In the genomic region with DNA sequence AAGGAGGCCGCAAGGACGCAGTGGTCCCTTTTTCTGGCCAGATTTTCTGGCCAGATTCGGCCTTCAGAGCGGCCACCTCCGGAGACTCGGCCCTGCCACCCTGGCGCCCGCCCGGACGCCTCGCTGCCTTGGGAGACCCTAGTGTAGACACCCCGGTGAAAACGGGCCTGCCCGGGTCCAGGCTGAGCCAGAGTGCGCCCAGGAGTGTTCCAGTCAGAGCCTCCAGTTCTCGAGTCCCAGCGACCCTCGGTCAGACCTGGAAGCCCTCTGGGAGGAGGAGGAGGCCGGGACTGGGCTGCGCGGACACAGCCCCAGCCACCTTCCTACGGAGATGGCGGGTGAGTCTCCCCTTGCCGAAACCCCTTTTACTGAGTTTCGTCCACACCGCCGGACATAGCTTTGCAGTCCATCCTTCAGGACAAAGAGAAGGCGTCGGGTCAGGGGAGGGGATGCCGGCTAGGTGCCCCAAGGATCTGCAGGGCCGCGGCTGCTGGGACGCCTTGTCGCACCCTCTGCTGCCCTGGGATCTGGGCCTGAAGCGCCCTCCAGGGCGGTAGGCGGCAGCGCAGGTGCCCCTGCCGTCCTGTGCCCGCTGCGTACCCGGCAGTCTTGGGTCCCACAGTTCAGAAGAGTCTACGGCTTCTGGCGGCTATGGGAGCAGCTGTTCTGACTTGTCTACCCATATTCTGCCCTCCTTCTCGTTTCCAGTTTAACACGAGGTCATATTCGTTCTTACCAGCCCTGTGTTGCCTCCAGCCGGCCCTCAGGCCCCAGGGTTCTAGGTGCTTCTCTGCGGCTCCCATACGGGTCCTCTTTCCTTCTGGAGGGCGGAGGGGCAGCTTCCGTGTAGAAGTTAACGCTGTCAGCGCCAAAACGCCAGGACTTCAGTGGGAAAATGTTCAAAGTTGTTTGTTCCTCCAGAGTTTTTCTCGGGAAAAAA, we compare ENCODE assay signal across 18 cellular contexts.
DNase-seq lines count a peak whose midpoint lies in the region; ATAC-seq, FAIRE-seq and TF ChIP-seq lines count a peak whose summit lies in the region.
"Had no signal": no experiment of that assay in that cellular context is flagged by ENCODE, and none has a peak within 500 bp of the region (broad histone marks: within the 10 kb centered on the region; RNA-seq: fewer than 3 reads in every experiment).

No MANE protein-coding gene starts in this region.

- peaks cover 11% of the 10 kb centered on the region for H3K9me3 Mint-ChIP-seq in activated CD8-positive, alpha-beta memory T cell treated with anti-CD3 and anti-CD28 coated beads, Interleukin-2, amount 10 ng/mL, durations not matched to agents 7 days and 5 days (ENCODE audit: low read depth)
- H3K9me3 Mint-ChIP-seq: neural crest cell had no signal

- DNase-seq in activated CD8-positive, alpha-beta memory T cell treated with anti-CD3 and anti-CD28 coated beads, Interleukin-2, amount 10 ng/mL, durations not matched to agents 7 days and 5 days: peak; percentile 34
- no peak for DNase-seq in activated CD8-positive, alpha-beta memory T cell treated with anti-CD3 and anti-CD28 coated beads for 24 hours
- DNase-seq in HTR-8/SVneo (ENCODE audit: insufficient read length, low spot score): no peak
- peak; percentile 36 to 73 (median 50) for DNase-seq in K562 (ENCODE audit: extremely low read depth in 1 of 4, low spot score in 3 of 4)
- DNase-seq in spleen: peak; percentile 70
- DNase-seq in brain microvascular endothelial cell: no peak
- DNase-seq: activated naive CD4-positive, alpha-beta T cell treated with anti-CD3 and anti-CD28 coated beads, Interleukin-2, amount 10 ng/mL, durations not matched to agents 7 days and 5 days; activated T-cell treated with anti-CD3 and anti-CD28 coated beads, Interleukin-2, amount 50 U/mL, for 48 hours; anterior cingulate cortex; caudate nucleus; dermis blood vessel endothelial cell; DMS79; NCI-H2029; SHP77 treated with DMSO at 0.1 percent for 48 hours had no signal

- H3K36me3 ChIP-seq in K562 (ENCODE audit: control insufficient read depth, insufficient read depth, low read length) (no peaks in the 10 kb centered on the region), spleen (no peaks in the 10 kb centered on the region), brain microvascular endothelial cell (replicated peaks) (no peaks in the 10 kb centered on the region)

- CTCF ChIA-PET in activated CD8-positive, alpha-beta memory T cell treated with anti-CD3 and anti-CD28 coated beads, Interleukin-2, amount 10 ng/mL, durations not matched to agents 7 days and 5 days (lab: Charles Lee): no interaction called here
- CTCF ChIA-PET in K562 (lab: Yijun Ruan, JAX; ENCODE audit: low intra/inter-chr PET ratio): interaction anchor here (0.7 kb wide), 1 partner anchor 52 kb away, joined by 4 read pairs; no protein-coding TSS in a partner anchor

- H3K27me3 ChIP-seq in K562 (ENCODE audit: control insufficient read depth in 2 of 2, insufficient read depth in 2 of 2, low read length in 2 of 2): no peaks in the 10 kb centered on the region
- H3K27me3 ChIP-seq in spleen (replicated peaks in 1 of 7): no peaks in the 10 kb centered on the region
- no peaks in the 10 kb centered on the region for H3K27me3 ChIP-seq in brain microvascular endothelial cell (replicated peaks)

- H3K27ac ChIP-seq in K562 (ENCODE audit: extremely low read depth, low read depth, low read length): peak overlapping the region; percentile 78
- no peak overlapping the region for H3K27ac ChIP-seq in spleen
- H3K27ac ChIP-seq in brain microvascular endothelial cell: no peak overlapping the region

- POLR2A ChIA-PET in K562 (lab: Yijun Ruan, JAX): interaction anchor here (0.9 kb wide), 1 partner anchor 193 kb away, joined by 4 read pairs; no protein-coding TSS in a partner anchor

- no peak for TF ChIP-seq EP300 in K562 (IDR thresholded peaks at IDR 0.05; ENCODE audit: low read length)

- H3K4me2 ChIP-seq in K562 (ENCODE audit: insufficient read depth, low read length): peak overlapping the region; percentile 96

- 2% methylated on average over 53 of the region's 56 CpGs for WGBS in K562 (ENCODE audit: insufficient coverage, low coverage, missing lambda C conversion rate)
- WGBS in spleen, 5 donors: 90 to 94% (median 91%) methylated on average over 46 to 56 of the region's 56 CpGs

- no peak for ATAC-seq in activated CD8-positive, alpha-beta memory T cell treated with anti-CD3 and anti-CD28 coated beads, Interleukin-2, amount 10 ng/mL, durations not matched to agents 7 days and 5 days
- ATAC-seq in K562 (peak; percentile 71), GM21447 (IDR thresholded peaks at IDR 0.05; ENCODE audit: unreplicated experiment) (no peak), GM19395 (IDR thresholded peaks at IDR 0.05; ENCODE audit: unreplicated experiment) (no peak)

- TF ChIP-seq RAD21 in K562 (CRISPR knock-in tag; conservative IDR thresholded peaks at IDR 0.05 in 1 of 2, IDR thresholded peaks at IDR 0.05 in 1 of 2): no peak

- H3K4me1 Mint-ChIP-seq in activated CD8-positive, alpha-beta memory T cell treated with anti-CD3 and anti-CD28 coated beads, Interleukin-2, amount 10 ng/mL, durations not matched to agents 7 days and 5 days: no peaks in the 10 kb centered on the region
- H3K4me1 Mint-ChIP-seq: activated naive CD4-positive, alpha-beta T cell treated with anti-CD3 and anti-CD28 coated beads, Interleukin-2, amount 10 ng/mL, durations not matched to agents 7 days and 5 days; B cell; neural crest cell had no signal

- H3K9me1 ChIP-seq in K562 (ENCODE audit: control insufficient read depth, insufficient read depth, low read length): no peaks in the 10 kb centered on the region

- in situ Hi-C loops in K562 (cut with MboI): no loop called here
- in situ Hi-C loops in brain microvascular endothelial cell (cut with HindIII; ENCODE audit: low pct_ligation_motif_present, low sequenced_read_pairs): no loop called here

- H2AFZ ChIP-seq in K562 (ENCODE audit: low read depth, low read length): peak overlapping the region; percentile 91

- intact Hi-C loops in K562 (cut with micrococcal nuclease): no loop called here
- intact Hi-C loops in spleen (cut with DNase I; ENCODE audit: low total_unique reads): no loop called here

- TF ChIP-seq CTCF in K562 (IDR thresholded peaks at IDR 0.05 in 2 of 3, conservative IDR thresholded peaks at IDR 0.05 in 1 of 3; ENCODE audit: insufficient read depth in 2 of 3, low read depth in 1 of 3, low read length in 3 of 3) (peak in 1 of 3 experiments; percentile 16; a peak in 1 of 6 replicates), spleen (IDR thresholded peaks at IDR 0.05 in 8 of 11, conservative IDR thresholded peaks at IDR 0.05 in 3 of 11) (no peak), brain microvascular endothelial cell (IDR thresholded peaks at IDR 0.05; ENCODE audit: low read depth, low read length, missing control alignments) (no peak)

- H3K9me3 ChIP-seq in K562 (replicated peaks; ENCODE audit: control insufficient read depth, insufficient read depth, low read depth, low read length) (no peaks in the 10 kb centered on the region), spleen (peaks cover 0 to 37% (median 26%) of the 10 kb centered on the region in 8 donors)

- TF ChIP-seq POLR2A in K562 (conservative IDR thresholded peaks at IDR 0.05) (0 out of 2 replicates have a peak, but pooled peaks have one; percentile 50), spleen (IDR thresholded peaks at IDR 0.05) (no peak)

- no TSS peak for BruUV-seq in K562 (replicated peaks; lab: Mats Ljungman, UMichigan)

- H3K36me3 Mint-ChIP-seq in activated CD8-positive, alpha-beta memory T cell treated with anti-CD3 and anti-CD28 coated beads, Interleukin-2, amount 10 ng/mL, durations not matched to agents 7 days and 5 days: no peaks in the 10 kb centered on the region
- H3K36me3 Mint-ChIP-seq: activated naive CD4-positive, alpha-beta T cell treated with anti-CD3 and anti-CD28 coated beads, Interleukin-2, amount 10 ng/mL, durations not matched to agents 7 days and 5 days had no signal

- no peaks in the 10 kb centered on the region for H3K27me3 Mint-ChIP-seq in activated CD8-positive, alpha-beta memory T cell treated with anti-CD3 and anti-CD28 coated beads, Interleukin-2, amount 10 ng/mL, durations not matched to agents 7 days and 5 days
- H3K27me3 Mint-ChIP-seq: activated naive CD4-positive, alpha-beta T cell treated with anti-CD3 and anti-CD28 coated beads, Interleukin-2, amount 10 ng/mL, durations not matched to agents 7 days and 5 days; B cell had no signal

- H3K79me2 ChIP-seq in K562 (ENCODE audit: control insufficient read depth, insufficient read depth, low read length): peaks cover 99% of the 10 kb centered on the region

- H3K4me3 ChIP-seq in K562: peak overlapping the region; percentile 73
- no peak overlapping the region for H3K4me3 ChIP-seq in spleen
- H3K4me3 ChIP-seq in brain microvascular endothelial cell (ENCODE audit: low read depth, low read length): no peak overlapping the region

- H3K4me1 ChIP-seq in K562 (replicated peaks in 1 of 2; ENCODE audit: control insufficient read depth in 2 of 2, insufficient read depth in 2 of 2, low read length in 2 of 2): peaks cover 0 to 24% of the 10 kb centered on the region in 2 experiments; a peak in 2 of 5 replicates
- H3K4me1 ChIP-seq in spleen: no peaks in the 10 kb centered on the region

- peak overlapping the region; percentile 23 for H3K4me3 Mint-ChIP-seq in activated CD8-positive, alpha-beta memory T cell treated with anti-CD3 and anti-CD28 coated beads, Interleukin-2, amount 10 ng/mL, durations not matched to agents 7 days and 5 days
- H3K4me3 Mint-ChIP-seq: activated naive CD4-positive, alpha-beta T cell treated with anti-CD3 and anti-CD28 coated beads, Interleukin-2, amount 10 ng/mL, durations not matched to agents 7 days and 5 days; B cell; neural crest cell had no signal

- H3K9ac ChIP-seq in K562 (ENCODE audit: insufficient read depth in 1 of 2, low read depth in 2 of 2, low read length in 2 of 2): peak overlapping the region; percentile 87 to 97

- peak; percentile 44 for FAIRE-seq in HTR-8/SVneo (lab: Jason Lieb, UNC)
- FAIRE-seq in K562 (lab: Jason Lieb, UNC): no peak

- H3K27ac Mint-ChIP-seq in activated CD8-positive, alpha-beta memory T cell treated with anti-CD3 and anti-CD28 coated beads, Interleukin-2, amount 10 ng/mL, durations not matched to agents 7 days and 5 days: no peak overlapping the region
- H3K27ac Mint-ChIP-seq: activated naive CD4-positive, alpha-beta T cell treated with anti-CD3 and anti-CD28 coated beads, Interleukin-2, amount 10 ng/mL, durations not matched to agents 7 days and 5 days; B cell had no signal

- no peaks in the 10 kb centered on the region for H4K20me1 ChIP-seq in K562 (replicated peaks; ENCODE audit: control insufficient read depth, insufficient read depth, low read length)

TF ChIP-seq in K562, 482 proteins besides CTCF, POLR2A, EP300 and RAD21 (continues in another document):
- TF ChIP-seq GATA2 (CRISPR knock-in tag; IDR thresholded peaks at IDR 0.05): no peak

Comparison
In these comparisons a context has a peak if more than half of its experiments do, and no peak if none do; other contexts are left out.
1. DNase-seq: peak in activated CD8-positive, alpha-beta memory T cell treated with anti-CD3 and anti-CD28 coated beads, Interleukin-2, amount 10 ng/mL, durations not matched to agents 7 days and 5 days (single experiment), K562 (4 of 4) and spleen (single experiment); none in activated CD8-positive, alpha-beta memory T cell treated with anti-CD3 and anti-CD28 coated beads for 24 hours (single experiment), HTR-8/SVneo (single experiment) and brain microvascular endothelial cell (single experiment).